8 cellular contexts compared by ENCODE assay signal in the genomic region with DNA sequence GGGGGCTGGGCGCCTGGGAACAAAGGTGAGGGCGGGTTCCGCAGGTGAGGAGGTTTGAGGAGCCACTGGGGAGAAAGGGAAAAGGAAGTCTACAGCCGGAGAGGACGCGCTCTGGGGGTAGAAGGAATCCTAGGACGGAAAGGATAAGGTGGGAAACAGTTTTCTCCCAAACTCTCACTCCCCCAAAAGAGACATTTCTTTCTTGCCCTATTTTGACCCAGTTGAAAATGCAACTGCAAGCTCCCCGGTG. TPM values are rescaled to one million over a fixed set of nuclear protein-coding genes. Genes with fewer than 3 reads are reported as not detected.
DNase-seq lines count a peak whose midpoint lies in the region; ATAC-seq and TF ChIP-seq lines count a peak whose summit lies in the region.

No MANE protein-coding gene starts in this region.

- peaks cover 23% of the 10 kb centered on the region for H3K36me3 Mint-ChIP-seq in activated T-cell treated with anti-CD3 and anti-CD28 coated beads, Interleukin-2, amount 50 U/mL, for 4 hours (ENCODE audit: insufficient read depth)

- H3K4me1 ChIP-seq in heart right ventricle (peaks cover 4 to 49% (median 31%) of the 10 kb centered on the region in 9 donors), stomach smooth muscle (ENCODE audit: control insufficient read depth, insufficient read depth, low read length) (peaks cover 23% of the 10 kb centered on the region)

- H3K4me1 Mint-ChIP-seq in activated T-cell treated with anti-CD3 and anti-CD28 coated beads, Interleukin-2, amount 50 U/mL, for 4 hours (ENCODE audit: low read depth) = peaks cover 56% of the 10 kb centered on the region

- peak overlapping the region; percentile 82 to 99 (median 96) for H3K27ac ChIP-seq in heart right ventricle
- peak overlapping the region; percentile 76 for H3K27ac ChIP-seq in stomach smooth muscle (ENCODE audit: low read length)

- no peaks in the 10 kb centered on the region for H3K27me3 Mint-ChIP-seq in activated T-cell treated with anti-CD3 and anti-CD28 coated beads, Interleukin-2, amount 50 U/mL, for 4 hours (ENCODE audit: low read depth)

- H3K27me3 ChIP-seq in heart right ventricle (no peaks in the 10 kb centered on the region), stomach smooth muscle (ENCODE audit: control insufficient read depth in 1 of 2, insufficient read depth in 2 of 2, low read length in 2 of 2) (no peaks in the 10 kb centered on the region)

- H3K4me3 ChIP-seq in heart right ventricle = peak overlapping the region; percentile 58 to 100 (median 92)
- peak overlapping the region; percentile 99 for H3K4me3 ChIP-seq in iPS-18c (ENCODE audit: insufficient read depth, low read depth, low read length)
- H3K4me3 ChIP-seq in stomach smooth muscle (ENCODE audit: low read length in 2 of 2) = peak overlapping the region; percentile 93 to 96

- H3K36me3 ChIP-seq in heart right ventricle = peaks cover 0 to 24% (median 0%) of the 10 kb centered on the region in 9 donors
- peaks cover 5 to 6% of the 10 kb centered on the region in 2 donors for H3K36me3 ChIP-seq in stomach smooth muscle (ENCODE audit: control insufficient read depth in 2 of 2, insufficient read depth in 2 of 2, low read length in 2 of 2)

- no peak for DNase-seq in heart right ventricle
- DNase-seq in left cardiac atrium = no peak
- peak; percentile 18 for DNase-seq in activated T-cell treated with anti-CD3 and anti-CD28 coated beads, Interleukin-2, amount 50 U/mL, for 4 hours
- DNase-seq in NOMO-1 treated with DMSO at 0.1 percent for 48 hours (lab: John Stamatoyannopoulos, UW; ENCODE audit: unreplicated experiment) = no peak

- H3K9me3 Mint-ChIP-seq in activated T-cell treated with anti-CD3 and anti-CD28 coated beads, Interleukin-2, amount 50 U/mL, for 4 hours = no peaks in the 10 kb centered on the region

- peak overlapping the region; percentile 93 for H3K4me3 Mint-ChIP-seq in activated T-cell treated with anti-CD3 and anti-CD28 coated beads, Interleukin-2, amount 50 U/mL, for 4 hours

- H3K9me3 ChIP-seq in heart right ventricle (no peaks in the 10 kb centered on the region), iPS-18c (ENCODE audit: control insufficient read depth, insufficient read depth, low read length) (no peaks in the 10 kb centered on the region), stomach smooth muscle (ENCODE audit: control insufficient read depth in 2 of 2, low read length in 2 of 2) (no peaks in the 10 kb centered on the region)

- intact Hi-C loops in heart right ventricle (cut with DNase I) = loop anchor here in 7 of 10 donors (2.0 to 10.0 kb wide), 6 partner anchors 56 to 196 kb away; a partner anchor contains a TSS
- intact Hi-C loops in left cardiac atrium (cut with DNase I) = no loop called here

- peak overlapping the region; percentile 84 to 89 for H3K9ac ChIP-seq in stomach smooth muscle (ENCODE audit: low read length in 2 of 2)

- WGBS in heart right ventricle, 2 donors = 1% methylated on average over 8 of the region's 8 CpGs

- no peak for ATAC-seq in heart right ventricle
- ATAC-seq in left cardiac atrium = no peak
- peak in 1 of 2 donors; percentile 0 for ATAC-seq in activated T-cell treated with anti-CD3 and anti-CD28 coated beads, Interleukin-2, amount 50 U/mL, for 4 hours
- ATAC-seq in HG03460 (IDR thresholded peaks at IDR 0.05; ENCODE audit: unreplicated experiment) = no peak
- no peak for ATAC-seq in HG03196 (IDR thresholded peaks at IDR 0.05; ENCODE audit: unreplicated experiment)

- TF ChIP-seq CTCF in heart right ventricle (IDR thresholded peaks at IDR 0.05) = no peak

RNA-seq across cellular contexts. Expression of a gene that starts 0.7 kb away (rescaled TPM):
- total RNA-seq in heart right ventricle (100 to 1,000 TPM in 1 of 10 donors, 10 to 100 TPM in 9; 62.3 to 130 (median 78.5) TPM), left cardiac atrium (10 to 100 TPM; 65.3 to 68.0 TPM)
- polyA plus RNA-seq in heart right ventricle = 100 to 1,000 TPM in 1 of 2 donors, 10 to 100 TPM in 1; 69.4 to 110 TPM
- total RNA-seq in activated T-cell treated with anti-CD3 and anti-CD28 coated beads, Interleukin-2, amount 50 U/mL, for 4 hours = 100 to 1,000 TPM; 129 to 146 (median 135) TPM

RNA-seq across cellular contexts. Expression of a gene that starts 0.7 kb away (rescaled TPM):
- 10 to 100 TPM; 10.2 to 22.3 (median 15.4) TPM for total RNA-seq in heart right ventricle
- 1 to 10 TPM; 3.5 to 3.8 TPM for polyA plus RNA-seq in heart right ventricle
- 1 to 10 TPM; 8.3 to 8.9 TPM for total RNA-seq in left cardiac atrium
- total RNA-seq in activated T-cell treated with anti-CD3 and anti-CD28 coated beads, Interleukin-2, amount 50 U/mL, for 4 hours = 1 to 10 TPM; 2.8 to 3.4 (median 2.8) TPM

Comparison
In these comparisons a context has a peak if more than half of its experiments do, and no peak if none do; other contexts are left out.
1. intact Hi-C loops: an anchor here in heart right ventricle (2.0 to 10.0 kb wide); none called in left cardiac atrium.